ENCODE assay signal across 20 cellular contexts in the genomic region with DNA sequence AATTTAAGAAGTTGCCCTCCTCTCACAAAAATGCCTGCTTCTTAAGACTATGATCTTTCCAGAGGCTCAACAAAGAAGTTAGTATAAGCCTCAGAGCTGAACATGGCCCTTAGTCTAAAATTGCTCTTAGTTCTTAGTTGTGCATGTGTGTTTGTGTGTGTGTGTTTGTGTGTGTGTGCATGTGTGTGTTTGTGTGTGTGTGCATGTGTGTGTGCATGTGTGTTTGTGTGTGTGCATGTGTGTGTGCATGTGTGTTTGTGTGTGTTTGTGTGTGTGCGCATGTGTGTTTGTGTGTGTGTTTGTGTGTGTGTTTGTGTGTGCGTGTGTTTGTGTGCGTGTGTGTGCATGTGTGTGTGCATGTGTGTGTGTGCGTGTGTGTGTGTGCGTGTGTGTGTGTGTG. TPM values are rescaled to one million over a fixed set of nuclear protein-coding genes. Genes with fewer than 3 reads are reported as not detected.
A peak's percentile ranks its signal among the peaks of the same experiment; 100 is the strongest.
DNase-seq lines count a peak whose midpoint lies in the region; ATAC-seq, FAIRE-seq and TF ChIP-seq lines count a peak whose summit lies in the region.
"Had no signal": no experiment of that assay in that cellular context is flagged by ENCODE, and none has a peak within 500 bp of the region (broad histone marks: within the 10 kb centered on the region; RNA-seq: fewer than 3 reads in every experiment).

No MANE protein-coding gene starts in this region.

- no peaks in the 10 kb centered on the region; the same call in 1 of the 2 replicates for H3K9me3 ChIP-seq in K562 (replicated peaks; ENCODE audit: control insufficient read depth, insufficient read depth, low read depth, low read length)

- no peak overlapping the region for H3K4me3 ChIP-seq in K562

- peaks cover 3% of the 10 kb centered on the region for H3K9me3 Mint-ChIP-seq in activated CD4-positive, alpha-beta T cell treated with anti-CD3 and anti-CD28 coated beads, Interleukin-2, amount 10 ng/mL, durations not matched to agents 7 days and 5 days
- no peaks in the 10 kb centered on the region for H3K9me3 Mint-ChIP-seq in stimulated activated naive CD8-positive, alpha-beta T cell treated with anti-CD3 and anti-CD28 coated beads, Interleukin-15, Interleukin-2, amounts not matched to agents 100 ng/mL and 50 ng/mL, for 24 hours
- H3K9me3 Mint-ChIP-seq: CD4-positive, alpha-beta memory T cell; H9 had no signal

- intact Hi-C loops in K562 (cut with micrococcal nuclease), result no loop called here

- no peaks in the 10 kb centered on the region for H3K9me1 ChIP-seq in K562 (ENCODE audit: control insufficient read depth, insufficient read depth, low read length)

- no peak for TF ChIP-seq RAD21 in K562 (CRISPR knock-in tag; conservative IDR thresholded peaks at IDR 0.05 in 1 of 2, IDR thresholded peaks at IDR 0.05 in 1 of 2)

- FAIRE-seq in K562 (lab: Jason Lieb, UNC) (peak; percentile 67), H54 (lab: Jason Lieb, UNC) (no peak)
- FAIRE-seq: GM12892 had no signal

- no peak overlapping the region for H3K27ac ChIP-seq in K562 (ENCODE audit: extremely low read depth, low read depth, low read length)

- peaks cover 0 to 10% of the 10 kb centered on the region in 2 experiments; a peak in 2 of 5 replicates for H3K27me3 ChIP-seq in K562 (ENCODE audit: control insufficient read depth in 2 of 2, insufficient read depth in 2 of 2, low read length in 2 of 2)

- no peaks in the 10 kb centered on the region for H3K79me2 ChIP-seq in K562 (ENCODE audit: control insufficient read depth, insufficient read depth, low read length)

- H3K27me3 Mint-ChIP-seq in activated CD4-positive, alpha-beta T cell treated with anti-CD3 and anti-CD28 coated beads, Interleukin-2, amount 10 ng/mL, durations not matched to agents 7 days and 5 days, result no peaks in the 10 kb centered on the region
- H3K27me3 Mint-ChIP-seq in stimulated activated naive CD8-positive, alpha-beta T cell treated with anti-CD3 and anti-CD28 coated beads, Interleukin-15, Interleukin-2, amounts not matched to agents 100 ng/mL and 50 ng/mL, for 24 hours, result no peaks in the 10 kb centered on the region
- H3K27me3 Mint-ChIP-seq: CD4-positive, alpha-beta memory T cell had no signal

- ATAC-seq in stimulated activated naive CD8-positive, alpha-beta T cell treated with anti-CD3 and anti-CD28 coated beads, Interleukin-15, Interleukin-2, amounts not matched to agents 100 U/mL and 50 U/mL, for 24 hours, result no peak
- ATAC-seq in K562, result no peak
- ATAC-seq: HCT116 had no signal

- H3K27ac Mint-ChIP-seq in activated CD4-positive, alpha-beta T cell treated with anti-CD3 and anti-CD28 coated beads, Interleukin-2, amount 10 ng/mL, durations not matched to agents 7 days and 5 days, result peak overlapping the region; percentile 37
- peak overlapping the region; percentile 82 for H3K27ac Mint-ChIP-seq in stimulated activated naive CD8-positive, alpha-beta T cell treated with anti-CD3 and anti-CD28 coated beads, Interleukin-15, Interleukin-2, amounts not matched to agents 100 ng/mL and 50 ng/mL, for 24 hours
- H3K27ac Mint-ChIP-seq: CD4-positive, alpha-beta memory T cell; H9 had no signal

- no peak overlapping the region for H3K4me3 Mint-ChIP-seq in activated CD4-positive, alpha-beta T cell treated with anti-CD3 and anti-CD28 coated beads, Interleukin-2, amount 10 ng/mL, durations not matched to agents 7 days and 5 days
- no peak overlapping the region for H3K4me3 Mint-ChIP-seq in stimulated activated naive CD8-positive, alpha-beta T cell treated with anti-CD3 and anti-CD28 coated beads, Interleukin-15, Interleukin-2, amounts not matched to agents 100 ng/mL and 50 ng/mL, for 24 hours
- H3K4me3 Mint-ChIP-seq: CD4-positive, alpha-beta memory T cell; H9 had no signal

- no peak for TF ChIP-seq POLR2A in K562 (conservative IDR thresholded peaks at IDR 0.05)
- no peak for TF ChIP-seq POLR2A in H54 (IDR thresholded peaks at IDR 0.05; ENCODE audit: low read depth, low read length)

- DNase-seq in activated CD4-positive, alpha-beta T cell treated with anti-CD3 and anti-CD28 coated beads, Interleukin-2, amount 10 ng/mL, durations not matched to agents 7 days and 5 days, result no peak
- no peak for DNase-seq in activated CD4-positive, alpha-beta T cell treated with anti-CD3 and anti-CD28 coated beads, Interleukin-2, amount 50 U/mL, for 48 hours
- DNase-seq in stimulated activated naive CD8-positive, alpha-beta T cell treated with anti-CD3 and anti-CD28 coated beads, Interleukin-15, Interleukin-2, amounts not matched to agents 100 U/mL and 50 U/mL, for 24 hours, result no peak
- DNase-seq in K562 (ENCODE audit: extremely low read depth in 1 of 4, low spot score in 3 of 4) (no peak), hepatic stellate cell (ENCODE audit: low spot score) (no peak), H54 (ENCODE audit: insufficient read length, low spot score) (no peak)
- DNase-seq: C1 segment of cervical spinal cord; Calu3; CD4-positive, alpha-beta memory T cell; COR-L47; DMS53; DMS79 treated with DMSO at 0.1 percent for 48 hours; GF-D8; GOT3; H9 had no signal

- CTCF ChIA-PET in activated CD4-positive, alpha-beta T cell treated with anti-CD3 and anti-CD28 coated beads, Interleukin-2, amount 10 ng/mL, durations not matched to agents 7 days and 5 days (lab: Charles Lee), result interaction anchor here (0.8 to 1.8 kb wide), 3 partner anchors 10 to 30 kb away, joined by 3 to 6 read pairs (median 5); no protein-coding TSS in a partner anchor
- CTCF ChIA-PET in K562 (lab: Yijun Ruan, JAX; ENCODE audit: low intra/inter-chr PET ratio), result no interaction called here

- TF ChIP-seq EP300 in K562 (IDR thresholded peaks at IDR 0.05; ENCODE audit: low read length), result no peak

- no peaks in the 10 kb centered on the region; a peak in 1 of 5 replicates for H3K4me1 ChIP-seq in K562 (replicated peaks in 1 of 2; ENCODE audit: control insufficient read depth in 2 of 2, insufficient read depth in 2 of 2, low read length in 2 of 2)

- POLR2A ChIA-PET in activated CD4-positive, alpha-beta T cell treated with anti-CD3 and anti-CD28 coated beads, Interleukin-2, amount 10 ng/mL, durations not matched to agents 7 days and 5 days (lab: Charles Lee), result no interaction called here
- POLR2A ChIA-PET in K562 (lab: Yijun Ruan, JAX), result no interaction called here

- H4K20me1 ChIP-seq in K562 (replicated peaks; ENCODE audit: control insufficient read depth, insufficient read depth, low read length), result 0 out of 2 replicates have a peak, but pooled peaks cover 3% of the 10 kb centered on the region

- no CpG with 5 or more reads among the region's 5 CpGs for WGBS in K562 (ENCODE audit: insufficient coverage, low coverage, missing lambda C conversion rate)

- no peak overlapping the region for H3K9ac ChIP-seq in K562 (ENCODE audit: insufficient read depth in 1 of 2, low read depth in 2 of 2, low read length in 2 of 2)

- no peak for TF ChIP-seq CTCF in K562 (IDR thresholded peaks at IDR 0.05 in 2 of 3, conservative IDR thresholded peaks at IDR 0.05 in 1 of 3; ENCODE audit: insufficient read depth in 2 of 3, low read depth in 1 of 3, low read length in 3 of 3)

- H2AFZ ChIP-seq in K562 (ENCODE audit: low read depth, low read length), result no peak overlapping the region

- H3K4me2 ChIP-seq in K562 (ENCODE audit: insufficient read depth, low read length), result no peak overlapping the region

- in situ Hi-C loops in K562 (cut with MboI), result no loop called here

- H3K36me3 Mint-ChIP-seq in activated CD4-positive, alpha-beta T cell treated with anti-CD3 and anti-CD28 coated beads, Interleukin-2, amount 10 ng/mL, durations not matched to agents 7 days and 5 days (ENCODE audit: low read depth), result no peaks in the 10 kb centered on the region
- no peaks in the 10 kb centered on the region for H3K36me3 Mint-ChIP-seq in stimulated activated naive CD8-positive, alpha-beta T cell treated with anti-CD3 and anti-CD28 coated beads, Interleukin-15, Interleukin-2, amounts not matched to agents 100 ng/mL and 50 ng/mL, for 24 hours (ENCODE audit: low read depth)
- H3K36me3 Mint-ChIP-seq: CD4-positive, alpha-beta memory T cell had no signal

- H3K4me1 Mint-ChIP-seq in activated CD4-positive, alpha-beta T cell treated with anti-CD3 and anti-CD28 coated beads, Interleukin-2, amount 10 ng/mL, durations not matched to agents 7 days and 5 days, result peaks cover 5% of the 10 kb centered on the region
- H3K4me1 Mint-ChIP-seq in stimulated activated naive CD8-positive, alpha-beta T cell treated with anti-CD3 and anti-CD28 coated beads, Interleukin-15, Interleukin-2, amounts not matched to agents 100 ng/mL and 50 ng/mL, for 24 hours (ENCODE audit: low read depth), result peaks cover 30% of the 10 kb centered on the region
- H3K4me1 Mint-ChIP-seq: H9 had no signal

- no TSS peak for BruUV-seq in K562 (replicated peaks; lab: Mats Ljungman, UMichigan)

- H3K36me3 ChIP-seq in K562 (ENCODE audit: control insufficient read depth, insufficient read depth, low read length), result no peaks in the 10 kb centered on the region

TF ChIP-seq in K562, 482 proteins besides CTCF, POLR2A, EP300 and RAD21 (continues in another document):
- no peak for TF ChIP-seq ZNF217 (CRISPR knock-in tag; IDR thresholded peaks at IDR 0.05)
- TF ChIP-seq TEAD2 (tag; IDR thresholded peaks at IDR 0.05), result no peak
- TF ChIP-seq DMBX1 (CRISPR knock-in tag; IDR thresholded peaks at IDR 0.05; ENCODE audit: borderline replicate concordance), result no peak
- TF ChIP-seq BHLHE40 (IDR thresholded peaks at IDR 0.05; ENCODE audit: low read length), result no peak
- TF ChIP-seq ZNF57 (CRISPR knock-in tag; IDR thresholded peaks at IDR 0.05), result no peak
- no peak for TF ChIP-seq ZNF76 (CRISPR knock-in tag; IDR thresholded peaks at IDR 0.05; ENCODE audit: borderline replicate concordance)
- no peak for TF ChIP-seq HMG20A (CRISPR knock-in tag; conservative IDR thresholded peaks at IDR 0.05)

RNA-seq across cellular contexts. Expression of gene IL31RA, which starts 15.8 kb away (rescaled TPM):
- total RNA-seq in activated CD4-positive, alpha-beta T cell treated with anti-CD3 and anti-CD28 coated beads, Interleukin-2, amount 10 ng/mL, durations not matched to agents 7 days and 5 days, result not detected
- not detected in 2 replicates for total RNA-seq in K562 (2011; cell fraction: chromatin; rRNA removed; ENCODE audit: low replicate concordance)
- not detected in 2 replicates for total RNA-seq in K562 (2011; cell fraction: nucleolus; rRNA removed)
- not detected in 2 replicates for total RNA-seq in K562 (2011; cell fraction: nucleoplasm; rRNA removed)
- total RNA-seq in K562 (2014; rRNA removed), result not detected in 2 replicates
- not detected in 2 replicates for total RNA-seq in K562 (2014; rRNA removed; fragmentation: Illumina TruSeq; extraction: Trizol)
- total RNA-seq in K562 (2015; rRNA removed; fragmentation: Illumina TruSeq; extraction: Trizol), result not detected in 2 replicates
- total RNA-seq in K562 (2021), result not detected in 2 replicates
- not detected in 2 replicates for polyA plus RNA-seq in K562 (2011; rRNA removed)
- not detected in 2 replicates for polyA plus RNA-seq in K562 (2011; cell fraction: cytosol; rRNA removed)
- polyA plus RNA-seq in K562 (2011; cell fraction: nucleus; rRNA removed), result not detected in 2 replicates
- 0.06 TPM in 1 of 2 replicates, not detected in the other for polyA plus RNA-seq in K562 (2012)
- not detected in 2 replicates for polyA plus RNA-seq in K562 (2014; fragmentation: Illumina TruSeq; extraction: Trizol)
- not detected for polyA plus RNA-seq in K562 (2014; fragmentation: Nextera tagmentation; extraction: Ambion mirVana)
- polyA plus RNA-seq in K562 (2014; rRNA removed), result not detected in 2 replicates
- polyA minus RNA-seq in K562 (2011; rRNA and poly(A)+ RNA removed), result not detected in 2 replicates
- polyA minus RNA-seq in K562 (2011; cell fraction: cytosol; rRNA and poly(A)+ RNA removed), result not detected in 2 replicates
- polyA minus RNA-seq in K562 (2011; cell fraction: nucleus; rRNA and poly(A)+ RNA removed), result not detected in 2 replicates
- total RNA-seq: CD4-positive, alpha-beta memory T cell; G401 had no signal
- polyA plus RNA-seq: BJ; CD4-positive, alpha-beta memory T cell had no signal
